Comparison of ENCODE assay signal across 8 cellular contexts in genomic region chr1:221543529-221544120, GRCh38.
DNase-seq lines count a peak whose midpoint lies in the region; ATAC-seq, FAIRE-seq and TF ChIP-seq lines count a peak whose summit lies in the region.

No MANE protein-coding gene starts in this region.

- no peaks in the 10 kb centered on the region for H3K4me1 Mint-ChIP-seq in CD4-positive, CD25-positive, alpha-beta regulatory T cell
- peaks cover 4% of the 10 kb centered on the region for H3K4me1 Mint-ChIP-seq in brain

- peak in 2 of 3 donors; percentile 9 to 27 for DNase-seq in CD4-positive, CD25-positive, alpha-beta regulatory T cell
- peak; percentile 13 for DNase-seq in HTR-8/SVneo (ENCODE audit: insufficient read length, low spot score)
- peak; percentile 46 to 48 for DNase-seq in lung microvascular endothelial cell (ENCODE audit: low read depth in 2 of 2)
- DNase-seq in coronary artery (ENCODE audit: low spot score): no peak

- H3K9me3 Mint-ChIP-seq in CD4-positive, CD25-positive, alpha-beta regulatory T cell: peaks cover 0 to 3% (median 0%) of the 10 kb centered on the region in 7 donors
- H3K9me3 Mint-ChIP-seq in brain: peaks cover 3 to 5% (median 4%) of the 10 kb centered on the region in 5 experiments

- H3K9me3 ChIP-seq in CD4-positive, CD25-positive, alpha-beta regulatory T cell (ENCODE audit: control insufficient read depth in 2 of 2, low read length in 2 of 2): no peaks in the 10 kb centered on the region

- H3K27me3 Mint-ChIP-seq in CD4-positive, CD25-positive, alpha-beta regulatory T cell: peaks cover 10% of the 10 kb centered on the region
- peaks cover 3% of the 10 kb centered on the region for H3K27me3 Mint-ChIP-seq in brain

- no peak overlapping the region for H3K27ac Mint-ChIP-seq in CD4-positive, CD25-positive, alpha-beta regulatory T cell
- H3K27ac Mint-ChIP-seq in brain: no peak overlapping the region

- FAIRE-seq in HTR-8/SVneo (lab: Jason Lieb, UNC): no peak

- no peaks in the 10 kb centered on the region for H3K36me3 ChIP-seq in CD4-positive, CD25-positive, alpha-beta regulatory T cell (ENCODE audit: control insufficient read depth, insufficient read depth, low read length)

- no peak overlapping the region for H3K4me3 Mint-ChIP-seq in CD4-positive, CD25-positive, alpha-beta regulatory T cell
- H3K4me3 Mint-ChIP-seq in brain: no peak overlapping the region

- peaks cover 3% of the 10 kb centered on the region for H3K27me3 ChIP-seq in CD4-positive, CD25-positive, alpha-beta regulatory T cell (ENCODE audit: control insufficient read depth, insufficient read depth, low read length)

- no peak overlapping the region for H3K27ac ChIP-seq in CD4-positive, CD25-positive, alpha-beta regulatory T cell (ENCODE audit: insufficient read depth, low read length, poor library complexity, severe bottlenecking)
- H3K27ac ChIP-seq in coronary artery: no peak overlapping the region

- H3K4me1 ChIP-seq in CD4-positive, CD25-positive, alpha-beta regulatory T cell (ENCODE audit: control insufficient read depth, insufficient read depth, low read length, poor library complexity, severe bottlenecking): no peaks in the 10 kb centered on the region

- TF ChIP-seq CTCF in brain (conservative IDR thresholded peaks at IDR 0.05) (peak; percentile 53 to 68), coronary artery (IDR thresholded peaks at IDR 0.05) (no peak)

- H3K36me3 Mint-ChIP-seq in CD4-positive, CD25-positive, alpha-beta regulatory T cell: no peaks in the 10 kb centered on the region
- H3K36me3 Mint-ChIP-seq in brain: no peaks in the 10 kb centered on the region

- no peak overlapping the region for H3K4me3 ChIP-seq in CD4-positive, CD25-positive, alpha-beta regulatory T cell (ENCODE audit: low read depth, low read length)
- H3K4me3 ChIP-seq in coronary artery: no peak overlapping the region

- ATAC-seq in CD4-positive, CD25-positive, alpha-beta regulatory T cell (ENCODE audit: low read depth in 2 of 2): no peak
- ATAC-seq in HG02610 (IDR thresholded peaks at IDR 0.05; ENCODE audit: unreplicated experiment) (no peak), GM18519 (IDR thresholded peaks at IDR 0.05; ENCODE audit: low FRiP score, unreplicated experiment) (no peak), GM21723 (IDR thresholded peaks at IDR 0.05; ENCODE audit: unreplicated experiment) (no peak)
